Comparison of ENCODE assay signal across 8 cellular contexts in genomic region chr2:144358979-144359541, GRCh38.
DNase-seq lines count a peak whose midpoint lies in the region; ATAC-seq and TF ChIP-seq lines count a peak whose summit lies in the region.

No MANE protein-coding gene starts in this region.

- CTCF ChIA-PET in activated CD4-positive, alpha-beta T cell treated with anti-CD3 and anti-CD28 coated beads for 36 hours (lab: Charles Lee) = interaction anchor here (0.8 kb wide), 1 partner anchor 93 kb away, joined by 3 read pairs; no protein-coding TSS in a partner anchor
- CTCF ChIA-PET in activated CD4-positive, alpha-beta T cell treated with anti-CD3 and anti-CD28 coated beads, Interleukin-2, amount 10 ng/mL, durations not matched to agents 7 days and 5 days (lab: Charles Lee) = no interaction called here

- H3K4me1 Mint-ChIP-seq in activated CD4-positive, alpha-beta T cell treated with anti-CD3 and anti-CD28 coated beads for 36 hours = peaks cover 18% of the 10 kb centered on the region
- peaks cover 5% of the 10 kb centered on the region for H3K4me1 Mint-ChIP-seq in activated CD4-positive, alpha-beta T cell treated with anti-CD3 and anti-CD28 coated beads, Interleukin-2, amount 10 ng/mL, durations not matched to agents 7 days and 5 days

- H2AFZ ChIP-seq in SU-DHL-6 (ENCODE audit: low read depth, low read length, severe bottlenecking) = peak overlapping the region; percentile 10

- no peaks in the 10 kb centered on the region for H3K36me3 ChIP-seq in SU-DHL-6 (ENCODE audit: low read length)

- H3K27me3 Mint-ChIP-seq in activated CD4-positive, alpha-beta T cell treated with anti-CD3 and anti-CD28 coated beads for 36 hours = no peaks in the 10 kb centered on the region
- H3K27me3 Mint-ChIP-seq in activated CD4-positive, alpha-beta T cell treated with anti-CD3 and anti-CD28 coated beads, Interleukin-2, amount 10 ng/mL, durations not matched to agents 7 days and 5 days = no peaks in the 10 kb centered on the region

- peak; percentile 52 for DNase-seq in activated CD4-positive, alpha-beta T cell treated with anti-CD3 and anti-CD28 coated beads for 36 hours
- no peak for DNase-seq in activated CD4-positive, alpha-beta T cell treated with anti-CD3 and anti-CD28 coated beads, Interleukin-2, amount 10 ng/mL, durations not matched to agents 7 days and 5 days
- DNase-seq in renal cortical epithelial cell (ENCODE audit: low read depth) (peak; percentile 68), T1000 (lab: John Stamatoyannopoulos, UW) (no peak), NCI-H2029 (lab: John Stamatoyannopoulos, UW) (no peak)
- DNase-seq in central memory CD4-positive, alpha-beta T cell = no peak

- H3K9me2 ChIP-seq in SU-DHL-6 (replicated peaks; ENCODE audit: insufficient read depth, low read length) = no peaks in the 10 kb centered on the region

- H3K9ac ChIP-seq in SU-DHL-6 (ENCODE audit: low read length) = peak overlapping the region; percentile 24

- no peaks in the 10 kb centered on the region for H3K36me3 Mint-ChIP-seq in activated CD4-positive, alpha-beta T cell treated with anti-CD3 and anti-CD28 coated beads for 36 hours (ENCODE audit: low read depth)
- H3K36me3 Mint-ChIP-seq in activated CD4-positive, alpha-beta T cell treated with anti-CD3 and anti-CD28 coated beads, Interleukin-2, amount 10 ng/mL, durations not matched to agents 7 days and 5 days (ENCODE audit: low read depth) = no peaks in the 10 kb centered on the region

- H3K4me2 ChIP-seq in SU-DHL-6 (ENCODE audit: low read depth, low read length, poor library complexity, severe bottlenecking) = peak overlapping the region; percentile 65

- no peaks in the 10 kb centered on the region for H4K20me1 ChIP-seq in SU-DHL-6 (ENCODE audit: low read depth, low read length)

- H3K9me3 ChIP-seq in SU-DHL-6 (ENCODE audit: insufficient read depth, low read length) = no peaks in the 10 kb centered on the region

- H3K4me3 ChIP-seq in SU-DHL-6 (ENCODE audit: insufficient read depth, low read length, poor library complexity, severe bottlenecking) = no peak overlapping the region

- POLR2A ChIA-PET in activated CD4-positive, alpha-beta T cell treated with anti-CD3 and anti-CD28 coated beads for 36 hours (lab: Charles Lee) = no interaction called here
- POLR2A ChIA-PET in activated CD4-positive, alpha-beta T cell treated with anti-CD3 and anti-CD28 coated beads, Interleukin-2, amount 10 ng/mL, durations not matched to agents 7 days and 5 days (lab: Charles Lee) = no interaction called here

- peak; percentile 55 for ATAC-seq in activated CD4-positive, alpha-beta T cell treated with anti-CD3 and anti-CD28 coated beads for 36 hours
- peak; percentile 58 for ATAC-seq in HG02852 (IDR thresholded peaks at IDR 0.05; ENCODE audit: unreplicated experiment)

- no peaks in the 10 kb centered on the region for H3K27me3 ChIP-seq in SU-DHL-6 (ENCODE audit: low read length)

- H3K27ac Mint-ChIP-seq in activated CD4-positive, alpha-beta T cell treated with anti-CD3 and anti-CD28 coated beads for 36 hours = peak overlapping the region; percentile 66
- no peak overlapping the region for H3K27ac Mint-ChIP-seq in activated CD4-positive, alpha-beta T cell treated with anti-CD3 and anti-CD28 coated beads, Interleukin-2, amount 10 ng/mL, durations not matched to agents 7 days and 5 days

- H3K27ac ChIP-seq in SU-DHL-6 (ENCODE audit: low read depth, low read length) = peak overlapping the region; percentile 75

- no peak for TF ChIP-seq CTCF in SU-DHL-6 (IDR thresholded peaks at IDR 0.05; ENCODE audit: insufficient read depth, low read length, poor library complexity, severe bottlenecking)

- H3F3A ChIP-seq in SU-DHL-6 (ENCODE audit: insufficient read depth) = peaks cover 12% of the 10 kb centered on the region

- intact Hi-C loops in activated CD4-positive, alpha-beta T cell treated with anti-CD3 and anti-CD28 coated beads for 36 hours (cut with DNase I, micrococcal nuclease) = loop anchor here (1.0 to 10.0 kb wide), 4 partner anchors 14 to 136 kb away; a partner anchor contains a TSS

- no peak overlapping the region for H3K4me3 Mint-ChIP-seq in activated CD4-positive, alpha-beta T cell treated with anti-CD3 and anti-CD28 coated beads for 36 hours
- H3K4me3 Mint-ChIP-seq in activated CD4-positive, alpha-beta T cell treated with anti-CD3 and anti-CD28 coated beads, Interleukin-2, amount 10 ng/mL, durations not matched to agents 7 days and 5 days = no peak overlapping the region

- no peaks in the 10 kb centered on the region for H3K79me2 ChIP-seq in SU-DHL-6 (ENCODE audit: insufficient read depth, low read length)

- H3K9me3 Mint-ChIP-seq in activated CD4-positive, alpha-beta T cell treated with anti-CD3 and anti-CD28 coated beads for 36 hours (ENCODE audit: low read depth) = no peaks in the 10 kb centered on the region
- no peaks in the 10 kb centered on the region for H3K9me3 Mint-ChIP-seq in activated CD4-positive, alpha-beta T cell treated with anti-CD3 and anti-CD28 coated beads, Interleukin-2, amount 10 ng/mL, durations not matched to agents 7 days and 5 days

Comparison
In these comparisons a context has a peak if more than half of its experiments do, and no peak if none do; other contexts are left out.
1. DNase-seq: peak in activated CD4-positive, alpha-beta T cell treated with anti-CD3 and anti-CD28 coated beads for 36 hours (single experiment) and renal cortical epithelial cell (single experiment); none in activated CD4-positive, alpha-beta T cell treated with anti-CD3 and anti-CD28 coated beads, Interleukin-2, amount 10 ng/mL, durations not matched to agents 7 days and 5 days (single experiment), T1000 (single experiment), NCI-H2029 (single experiment) and central memory CD4-positive, alpha-beta T cell (single experiment).